Comparison of ENCODE assay signal across 18 cellular contexts in the genomic region with DNA sequence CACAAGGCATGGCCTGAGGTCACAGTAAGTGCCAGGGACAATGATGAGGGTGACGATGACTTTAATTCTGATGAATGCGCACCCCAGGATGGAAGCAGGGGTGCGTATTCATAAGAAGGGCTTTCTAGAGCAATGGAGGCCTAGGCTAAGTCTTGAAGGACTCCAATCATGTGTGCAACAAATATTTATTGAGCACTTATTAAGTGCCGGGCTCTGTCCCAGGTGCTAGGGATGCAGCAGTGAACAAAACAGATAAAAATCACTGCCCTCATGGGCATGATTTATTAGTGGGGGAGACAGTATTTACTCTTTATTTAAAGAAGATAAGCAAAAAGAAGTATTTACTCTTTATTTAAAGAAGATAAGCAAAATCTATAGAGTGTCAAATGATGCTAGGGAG.
"Had no signal": no experiment of that assay in that cellular context is flagged by ENCODE, and none has a peak within 500 bp of the region (broad histone marks: within the 10 kb centered on the region; RNA-seq: fewer than 3 reads in every experiment).

No MANE protein-coding gene starts in this region.

- H3K27ac Mint-ChIP-seq: activated T-helper 17 cell treated with anti-CD3 and anti-CD28 coated beads, Interleukin-2, amount 50 U/mL, for 72 hours; immature natural killer cell; mesothelial cell of epicardium had no signal

- H3K36me3 Mint-ChIP-seq: brain, immature natural killer cell had no signal

- H3K9me3 Mint-ChIP-seq: activated T-helper 17 cell treated with anti-CD3 and anti-CD28 coated beads, Interleukin-2, amount 50 U/mL, for 72 hours had no signal

- ATAC-seq: activated T-helper 17 cell treated with anti-CD3 and anti-CD28 coated beads, Interleukin-2, amount 50 U/mL, for 72 hours; lower lobe of right lung had no signal

- H3K36me3 ChIP-seq: lower lobe of right lung, ovary, sigmoid colon, spleen, thoracic aorta, vagina had no signal

- H3K9me3 ChIP-seq: lower lobe of right lung, thoracic aorta, vagina had no signal

- H3K4me3 Mint-ChIP-seq: activated T-helper 17 cell treated with anti-CD3 and anti-CD28 coated beads, Interleukin-2, amount 50 U/mL, for 72 hours; immature natural killer cell; mesothelial cell of epicardium had no signal

- H3K4me3 ChIP-seq: lower lobe of right lung, ovary, sigmoid colon, spleen, thoracic aorta had no signal

- H3K27ac ChIP-seq: lower lobe of right lung, ovary, sigmoid colon, spleen, thoracic aorta, vagina had no signal

- FAIRE-seq: frontal cortex had no signal

- H3K4me1 ChIP-seq: lower lobe of right lung had no signal

- H3K27me3 ChIP-seq: ovary had no signal

- DNase-seq: activated CD4-positive, alpha-beta T cell treated with anti-CD3 and anti-CD28 coated beads, Interleukin-2, amount 50 U/mL, for 48 hours; activated CD4-positive, CD25-positive, alpha-beta regulatory T cell treated with anti-CD3 and anti-CD28 coated beads, Interleukin-2, amount 50 U/mL, for 72 hours; activated naive CD4-positive, alpha-beta T cell treated with anti-CD3 and anti-CD28 coated beads, Interleukin-2, amount 50 U/mL, for 16 hours; amygdala; effector CD8-positive, alpha-beta T cell; head of caudate nucleus; immature natural killer cell; lower lobe of right lung; ovary; sigmoid colon; spleen; T1000 had no signal
